Comparison of ENCODE assay signal across 12 cellular contexts in the genomic region with DNA sequence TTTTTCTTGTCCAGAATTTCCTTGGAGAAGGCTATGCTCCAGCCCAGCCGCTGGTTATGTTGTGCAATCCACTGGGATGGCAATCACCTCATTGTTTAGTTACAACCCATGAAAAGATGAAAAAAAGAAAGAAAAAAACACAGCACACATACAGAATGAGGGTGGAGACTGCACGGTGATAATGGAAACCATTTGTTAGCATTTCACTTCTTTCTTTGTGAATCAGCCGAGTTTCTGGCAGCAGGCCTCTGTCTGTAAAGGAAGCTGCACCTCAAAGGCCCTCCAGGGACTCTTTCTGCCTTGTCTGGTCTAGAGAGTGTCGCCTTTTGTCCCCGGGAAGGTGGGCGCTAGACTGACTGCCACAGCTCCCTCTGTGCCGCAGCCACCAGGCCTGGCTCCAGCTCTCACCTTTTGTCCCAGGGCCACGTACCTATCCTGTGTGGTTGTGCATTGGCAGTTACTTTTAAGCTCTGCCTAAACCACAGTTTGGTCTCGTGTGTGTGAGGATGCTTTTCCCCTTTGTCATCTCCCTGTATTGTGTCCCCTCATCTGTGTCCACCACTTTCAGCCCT. TPM values are rescaled to one million over a fixed set of nuclear protein-coding genes. Genes with fewer than 3 reads are reported as not detected.
DNase-seq lines count a peak whose midpoint lies in the region; ATAC-seq and TF ChIP-seq lines count a peak whose summit lies in the region.
"Had no signal": no experiment of that assay in that cellular context is flagged by ENCODE, and none has a peak within 500 bp of the region (broad histone marks: within the 10 kb centered on the region; RNA-seq: fewer than 3 reads in every experiment).

No MANE protein-coding gene starts in this region.

- H3K27ac Mint-ChIP-seq in CD8-positive, alpha-beta T cell, result no peak overlapping the region
- no peak overlapping the region for H3K27ac Mint-ChIP-seq in effector memory CD8-positive, alpha-beta T cell
- H3K27ac Mint-ChIP-seq: T-helper 17 cell had no signal

- no peak overlapping the region for H3K4me3 Mint-ChIP-seq in CD8-positive, alpha-beta T cell
- H3K4me3 Mint-ChIP-seq in effector memory CD8-positive, alpha-beta T cell, result no peak overlapping the region
- H3K4me3 Mint-ChIP-seq: T-helper 17 cell had no signal

- H3K9me3 Mint-ChIP-seq in CD8-positive, alpha-beta T cell, result no peaks in the 10 kb centered on the region
- peaks cover 0 to 3% of the 10 kb centered on the region in 2 donors for H3K9me3 Mint-ChIP-seq in effector memory CD8-positive, alpha-beta T cell

- intact Hi-C loops in sigmoid colon (cut with DNase I), result no loop called here
- intact Hi-C loops in CD8-positive, alpha-beta T cell (cut with DNase I, micrococcal nuclease), result no loop called here

- TF ChIP-seq CTCF in sigmoid colon (IDR thresholded peaks at IDR 0.05), result no peak
- no peak for TF ChIP-seq CTCF in CD8-positive, alpha-beta T cell (IDR thresholded peaks at IDR 0.05)

- H3K36me3 ChIP-seq in sigmoid colon, result no peaks in the 10 kb centered on the region
- no peaks in the 10 kb centered on the region for H3K36me3 ChIP-seq in CD8-positive, alpha-beta T cell (ENCODE audit: insufficient read depth, low read length)

- peak; percentile 61 for ATAC-seq in SK-N-SH treated with all-trans-retinoic acid at 6 μM for 48 hours
- ATAC-seq in CD8-positive, alpha-beta T cell, result no peak
- no peak for ATAC-seq in effector memory CD8-positive, alpha-beta T cell (replicated peaks)
- ATAC-seq: T-helper 17 cell had no signal

- TF ChIP-seq EP300 in sigmoid colon (IDR thresholded peaks at IDR 0.05), result no peak

- 63 to 66% methylated on average over 9 of the region's 9 CpGs for WGBS in sigmoid colon, 2 donors

- POLR2A ChIA-PET in CD8-positive, alpha-beta T cell (lab: Charles Lee), result no interaction called here

- no peaks in the 10 kb centered on the region for H3K27me3 ChIP-seq in sigmoid colon
- no peaks in the 10 kb centered on the region for H3K27me3 ChIP-seq in CD8-positive, alpha-beta T cell (ENCODE audit: insufficient read depth, low read length)

- CTCF ChIA-PET in CD8-positive, alpha-beta T cell (lab: Charles Lee), result interaction anchor here (0.5 kb wide), 1 partner anchor 1158 kb away, joined by 3 read pairs; no protein-coding TSS in a partner anchor

- DNase-seq in GM04504 (ENCODE audit: low read depth) (peak; percentile 90), fibroblast of the conjunctiva (ENCODE audit: low read depth) (peak; percentile 88), sigmoid colon (no peak), COLO668 (lab: John Stamatoyannopoulos, UW; ENCODE audit: unreplicated experiment) (no peak)
- DNase-seq in CD8-positive, alpha-beta T cell, result no peak
- no peak for DNase-seq in activated CD4-positive, alpha-beta T cell treated with anti-CD3 and anti-CD28 coated beads, Interleukin-2, amount 50 U/mL, for 48 hours
- no peak for DNase-seq in effector memory CD8-positive, alpha-beta T cell
- DNase-seq: activated T-cell treated with anti-CD3 and anti-CD28 coated beads for 4 hours, DND-41, posterior cingulate gyrus, T-helper 17 cell had no signal

- peaks cover 12% of the 10 kb centered on the region for H3K27me3 Mint-ChIP-seq in CD8-positive, alpha-beta T cell (ENCODE audit: low read depth)
- peaks cover 10 to 15% of the 10 kb centered on the region in 2 donors for H3K27me3 Mint-ChIP-seq in effector memory CD8-positive, alpha-beta T cell

- H3K4me3 ChIP-seq in sigmoid colon, result no peak overlapping the region
- H3K4me3 ChIP-seq in CD8-positive, alpha-beta T cell (ENCODE audit: low read depth, low read length), result no peak overlapping the region

- no peaks in the 10 kb centered on the region for H3K4me1 ChIP-seq in sigmoid colon
- no peaks in the 10 kb centered on the region for H3K4me1 ChIP-seq in CD8-positive, alpha-beta T cell (ENCODE audit: insufficient read depth, low read length)

- H3K9me3 ChIP-seq in sigmoid colon, result no peaks in the 10 kb centered on the region
- no peaks in the 10 kb centered on the region for H3K9me3 ChIP-seq in CD8-positive, alpha-beta T cell (ENCODE audit: low read length)

- H3K4me1 Mint-ChIP-seq in CD8-positive, alpha-beta T cell (ENCODE audit: low read depth), result no peaks in the 10 kb centered on the region
- no peaks in the 10 kb centered on the region for H3K4me1 Mint-ChIP-seq in effector memory CD8-positive, alpha-beta T cell (ENCODE audit: low read depth in 2 of 2)
- H3K4me1 Mint-ChIP-seq: T-helper 17 cell had no signal

- no peaks in the 10 kb centered on the region for H3K36me3 Mint-ChIP-seq in CD8-positive, alpha-beta T cell
- peaks cover 3% of the 10 kb centered on the region for H3K36me3 Mint-ChIP-seq in effector memory CD8-positive, alpha-beta T cell (ENCODE audit: insufficient read depth)

- no peak for TF ChIP-seq POLR2A in sigmoid colon (IDR thresholded peaks at IDR 0.05)

- peak overlapping the region in 3 of 4 donors; percentile 11 to 60 (median 19) for H3K27ac ChIP-seq in sigmoid colon
- H3K27ac ChIP-seq in CD8-positive, alpha-beta T cell (ENCODE audit: low read depth, low read length), result no peak overlapping the region

TF ChIP-seq in SK-N-SH treated with all-trans-retinoic acid at 6 μM for 48 hours, 23 proteins besides CTCF, POLR2A, EP300 and RAD21:
- TF ChIP-seq ZNF565 (CRISPR knock-in tag; conservative IDR thresholded peaks at IDR 0.05; ENCODE audit: low read depth) (no peak), ARNTL (CRISPR knock-in tag; IDR thresholded peaks at IDR 0.05; ENCODE audit: borderline replicate concordance, low read depth) (no peak), ZNF8 (CRISPR knock-in tag; IDR thresholded peaks at IDR 0.05) (no peak), TOX (CRISPR knock-in tag; IDR thresholded peaks at IDR 0.05; ENCODE audit: borderline replicate concordance) (no peak), PPARA (CRISPR knock-in tag; IDR thresholded peaks at IDR 0.05; ENCODE audit: borderline replicate concordance) (no peak), OSR1 (CRISPR knock-in tag; IDR thresholded peaks at IDR 0.05) (no peak), ZC3H10 (CRISPR knock-in tag; IDR thresholded peaks at IDR 0.05) (no peak), ZFP30 (CRISPR knock-in tag; IDR thresholded peaks at IDR 0.05) (no peak)
- TF ChIP-seq, protein P1, sequence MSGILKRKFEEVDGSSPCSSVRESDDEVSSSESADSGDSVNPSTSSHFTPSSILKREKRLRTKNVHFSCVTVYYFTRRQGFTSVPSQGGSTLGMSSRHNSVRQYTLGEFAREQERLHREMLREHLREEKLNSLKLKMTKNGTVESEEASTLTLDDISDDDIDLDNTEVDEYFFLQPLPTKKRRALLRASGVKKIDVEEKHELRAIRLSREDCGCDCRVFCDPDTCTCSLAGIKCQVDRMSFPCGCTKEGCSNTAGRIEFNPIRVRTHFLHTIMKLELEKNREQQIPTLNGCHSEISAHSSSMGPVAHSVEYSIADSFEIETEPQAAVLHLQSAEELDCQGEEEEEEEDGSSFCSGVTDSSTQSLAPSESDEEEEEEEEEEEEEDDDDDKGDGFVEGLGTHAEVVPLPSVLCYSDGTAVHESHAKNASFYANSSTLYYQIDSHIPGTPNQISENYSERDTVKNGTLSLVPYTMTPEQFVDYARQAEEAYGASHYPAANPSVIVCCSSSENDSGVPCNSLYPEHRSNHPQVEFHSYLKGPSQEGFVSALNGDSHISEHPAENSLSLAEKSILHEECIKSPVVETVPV (CRISPR knock-in tag; IDR thresholded peaks at IDR 0.05), result no peak
- TF ChIP-seq, protein P2, sequence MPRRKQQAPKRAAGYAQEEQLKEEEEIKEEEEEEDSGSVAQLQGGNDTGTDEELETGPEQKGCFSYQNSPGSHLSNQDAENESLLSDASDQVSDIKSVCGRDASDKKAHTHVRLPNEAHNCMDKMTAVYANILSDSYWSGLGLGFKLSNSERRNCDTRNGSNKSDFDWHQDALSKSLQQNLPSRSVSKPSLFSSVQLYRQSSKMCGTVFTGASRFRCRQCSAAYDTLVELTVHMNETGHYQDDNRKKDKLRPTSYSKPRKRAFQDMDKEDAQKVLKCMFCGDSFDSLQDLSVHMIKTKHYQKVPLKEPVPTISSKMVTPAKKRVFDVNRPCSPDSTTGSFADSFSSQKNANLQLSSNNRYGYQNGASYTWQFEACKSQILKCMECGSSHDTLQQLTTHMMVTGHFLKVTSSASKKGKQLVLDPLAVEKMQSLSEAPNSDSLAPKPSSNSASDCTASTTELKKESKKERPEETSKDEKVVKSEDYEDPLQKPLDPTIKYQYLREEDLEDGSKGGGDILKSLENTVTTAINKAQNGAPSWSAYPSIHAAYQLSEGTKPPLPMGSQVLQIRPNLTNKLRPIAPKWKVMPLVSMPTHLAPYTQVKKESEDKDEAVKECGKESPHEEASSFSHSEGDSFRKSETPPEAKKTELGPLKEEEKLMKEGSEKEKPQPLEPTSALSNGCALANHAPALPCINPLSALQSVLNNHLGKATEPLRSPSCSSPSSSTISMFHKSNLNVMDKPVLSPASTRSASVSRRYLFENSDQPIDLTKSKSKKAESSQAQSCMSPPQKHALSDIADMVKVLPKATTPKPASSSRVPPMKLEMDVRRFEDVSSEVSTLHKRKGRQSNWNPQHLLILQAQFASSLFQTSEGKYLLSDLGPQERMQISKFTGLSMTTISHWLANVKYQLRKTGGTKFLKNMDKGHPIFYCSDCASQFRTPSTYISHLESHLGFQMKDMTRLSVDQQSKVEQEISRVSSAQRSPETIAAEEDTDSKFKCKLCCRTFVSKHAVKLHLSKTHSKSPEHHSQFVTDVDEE (CRISPR knock-in tag; IDR thresholded peaks at IDR 0.05), result no peak
- TF ChIP-seq, protein P3, sequence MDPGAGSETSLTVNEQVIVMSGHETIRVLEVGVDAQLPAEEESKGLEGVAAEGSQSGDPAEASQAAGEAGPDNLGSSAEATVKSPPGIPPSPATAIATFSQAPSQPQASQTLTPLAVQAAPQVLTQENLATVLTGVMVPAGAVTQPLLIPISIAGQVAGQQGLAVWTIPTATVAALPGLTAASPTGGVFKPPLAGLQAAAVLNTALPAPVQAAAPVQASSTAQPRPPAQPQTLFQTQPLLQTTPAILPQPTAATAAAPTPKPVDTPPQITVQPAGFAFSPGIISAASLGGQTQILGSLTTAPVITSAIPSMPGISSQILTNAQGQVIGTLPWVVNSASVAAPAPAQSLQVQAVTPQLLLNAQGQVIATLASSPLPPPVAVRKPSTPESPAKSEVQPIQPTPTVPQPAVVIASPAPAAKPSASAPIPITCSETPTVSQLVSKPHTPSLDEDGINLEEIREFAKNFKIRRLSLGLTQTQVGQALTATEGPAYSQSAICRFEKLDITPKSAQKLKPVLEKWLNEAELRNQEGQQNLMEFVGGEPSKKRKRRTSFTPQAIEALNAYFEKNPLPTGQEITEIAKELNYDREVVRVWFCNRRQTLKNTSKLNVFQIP (CRISPR knock-in tag; IDR thresholded peaks at IDR 0.05; ENCODE audit: borderline replicate concordance, low read depth), result no peak

RNA-seq across cellular contexts. Expression of a gene that starts 35.6 kb away (rescaled TPM):
- total RNA-seq in sigmoid colon, result 1 to 10 TPM in 3 of 4 donors, under 1 TPM in 1; 0.83 to 5.6 (median 4.7) TPM
- 1 to 10 TPM in 1 of 3 donors, not detected in 2; 1.3 TPM for polyA plus RNA-seq in sigmoid colon
- not detected for total RNA-seq in CD8-positive, alpha-beta T cell
- total RNA-seq: T-helper 17 cell had no signal

Comparison
In these comparisons a context has a peak if more than half of its experiments do, and no peak if none do; other contexts are left out.
1. DNase-seq: peak in GM04504 (single experiment) and fibroblast of the conjunctiva (single experiment); none in sigmoid colon (single experiment), CD8-positive, alpha-beta T cell (0 of 7), activated CD4-positive, alpha-beta T cell treated with anti-CD3 and anti-CD28 coated beads, Interleukin-2, amount 50 U/mL, for 48 hours (0 of 2), COLO668 (single experiment) and effector memory CD8-positive, alpha-beta T cell (0 of 3).